Comparison of ENCODE assay signal across 1 cellular context in genomic region chr17:75515523-75516254, GRCh38.
A peak's percentile ranks its signal among the peaks of the same experiment; 100 is the strongest.
TF ChIP-seq lines count a peak whose summit lies in the region.

Gene CASKIN2, minus strand, starts transcription at chr17:75515537. Its CDS starts 1,733 bp downstream, at chr17:75513804.

TF ChIP-seq in GM23338, 12 proteins besides CTCF, POLR2A, EP300 and RAD21 (continued from another document):
- TF ChIP-seq ETS1 (IDR thresholded peaks at IDR 0.05): no peak
- 0 out of 2 replicates have a peak, but pooled peaks have one; percentile 5 for TF ChIP-seq POLR2AphosphoS5 (IDR thresholded peaks at IDR 0.05; ENCODE audit: low read depth)
- no peak for TF ChIP-seq JUNB (IDR thresholded peaks at IDR 0.05; ENCODE audit: unreplicated experiment)
- no peak for TF ChIP-seq EZH2 (IDR thresholded peaks at IDR 0.05; ENCODE audit: low read depth, unreplicated experiment)
- TF ChIP-seq STAT1 (IDR thresholded peaks at IDR 0.05; ENCODE audit: unreplicated experiment): no peak
- no peak for TF ChIP-seq EZH2phosphoT487 (IDR thresholded peaks at IDR 0.05; ENCODE audit: unreplicated experiment)
- TF ChIP-seq NANOG (IDR thresholded peaks at IDR 0.05; ENCODE audit: borderline replicate concordance): no peak
- TF ChIP-seq ZNF114 (CRISPR knock-in tag; IDR thresholded peaks at IDR 0.05): no peak
- TF ChIP-seq CREB1 (CRISPR knock-in tag; IDR thresholded peaks at IDR 0.05; ENCODE audit: low read depth): 0 out of 2 replicates have a peak, but pooled peaks have one; percentile 31
